Comparison of ENCODE assay signal across 21 cellular contexts in the genomic region with DNA sequence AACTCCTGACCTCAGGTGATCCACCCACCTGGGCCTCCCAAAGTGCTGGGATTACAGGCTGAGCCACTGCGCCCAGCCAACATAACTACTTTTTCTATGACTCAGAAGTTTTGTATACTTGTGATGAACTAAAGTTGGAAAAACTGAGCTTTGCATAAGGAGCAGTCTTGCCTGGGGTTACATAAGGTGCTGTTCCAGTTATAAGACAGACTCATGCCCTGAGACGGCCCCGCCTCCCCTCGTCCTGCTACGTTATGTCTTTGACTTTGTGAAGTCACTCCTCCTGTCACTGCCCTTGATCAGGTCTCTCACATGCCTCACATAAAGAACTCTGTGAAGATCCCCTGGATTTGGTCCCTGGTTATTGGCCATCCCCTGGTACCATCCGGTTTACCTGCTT. TPM values are rescaled to one million over a fixed set of nuclear protein-coding genes. Genes with fewer than 3 reads are reported as not detected.
DNase-seq lines count a peak whose midpoint lies in the region; FAIRE-seq and TF ChIP-seq lines count a peak whose summit lies in the region.
"Had no signal": no experiment of that assay in that cellular context is flagged by ENCODE, and none has a peak within 500 bp of the region (broad histone marks: within the 10 kb centered on the region; RNA-seq: fewer than 3 reads in every experiment).

No MANE protein-coding gene starts in this region.

- DNase-seq in GM23248, result peak; percentile 42
- DNase-seq in OCI-LY7 (ENCODE audit: low spot score), result no peak
- DNase-seq in bronchial epithelial cell (ENCODE audit: low read depth), result peak; percentile 50
- DNase-seq in iris pigment epithelial cell (ENCODE audit: low read depth), result peak; percentile 39
- DNase-seq in NCI-H526 (lab: John Stamatoyannopoulos, UW), result no peak
- DNase-seq in activated effector memory CD4-positive, alpha-beta T cell treated with anti-CD3 and anti-CD28 coated beads, Interleukin-2, amount 50 U/mL, for 16 hours, result no peak
- DNase-seq in uterus, result no peak
- no peak for DNase-seq in AG08395 (ENCODE audit: low spot score)
- DNase-seq: CD8-positive, alpha-beta memory T cell; DMS79 treated with DMSO at 0.1 percent for 48 hours; GOT3; KBM-7; NCI-H146; NCI-H2081 treated with DMSO at 0.1 percent for 48 hours; NCI-H345; NK-92 treated with Interleukin-12 subunit alpha and Interleukin-12 subunit beta, amount 100 ng/mL, for 24 hours; OCI-M1 had no signal

- H4K20me1 ChIP-seq in GM23248 (ENCODE audit: insufficient read depth), result no peaks in the 10 kb centered on the region
- no peaks in the 10 kb centered on the region for H4K20me1 ChIP-seq in OCI-LY7 (ENCODE audit: insufficient read depth, low read length)
- H4K20me1 ChIP-seq: BLaER1 treated with 17β-estradiol and CSF1 and Interleukin-3, amounts not matched to agents 10 nM and 100 nM had no signal

- intact Hi-C loops in OCI-LY7 (cut with micrococcal nuclease; ENCODE audit: unreplicated experiment), result no loop called here
- intact Hi-C loops in uterus (cut with DNase I; ENCODE audit: low total_unique reads), result no loop called here

- TF ChIP-seq CTCF in OCI-LY7 (conservative IDR thresholded peaks at IDR 0.05; ENCODE audit: low read length) (no peak), bronchial epithelial cell (IDR thresholded peaks at IDR 0.05; ENCODE audit: insufficient read depth, low read length, severe bottlenecking) (no peak), uterus (IDR thresholded peaks at IDR 0.05) (no peak)

- no peaks in the 10 kb centered on the region for H3K79me2 ChIP-seq in GM23248 (ENCODE audit: insufficient read depth)
- H3K79me2 ChIP-seq in OCI-LY7 (ENCODE audit: insufficient read depth, low read depth, low read length), result no peaks in the 10 kb centered on the region

- H3K27ac ChIP-seq in GM23248 (no peak overlapping the region), OCI-LY7 (ENCODE audit: low read depth, low read length, poor library complexity, severe bottlenecking) (no peak overlapping the region), uterus (no peak overlapping the region)
- H3K27ac ChIP-seq: BLaER1 treated with 17β-estradiol and CSF1 and Interleukin-3, amounts not matched to agents 10 nM and 100 nM had no signal

- POLR2A ChIA-PET in OCI-LY7 (lab: Charles Lee), result no interaction called here

- no peak for TF ChIP-seq POLR2A in uterus (IDR thresholded peaks at IDR 0.05)

- H3K4me2 ChIP-seq in GM23248 (ENCODE audit: unreplicated experiment) (no peak overlapping the region), OCI-LY7 (ENCODE audit: low read length) (no peak overlapping the region)
- H3K4me2 ChIP-seq: BLaER1 treated with 17β-estradiol and CSF1 and Interleukin-3, amounts not matched to agents 10 nM and 100 nM had no signal

- H3K27me3 ChIP-seq in GM23248 (replicated peaks; ENCODE audit: insufficient read depth) (no peaks in the 10 kb centered on the region; the same call in 1 of the 2 replicates), bronchial epithelial cell (ENCODE audit: control insufficient read depth, insufficient read depth, low read length) (no peaks in the 10 kb centered on the region), uterus (no peaks in the 10 kb centered on the region)
- H3K27me3 ChIP-seq: BLaER1 treated with 17β-estradiol and CSF1 and Interleukin-3, amounts not matched to agents 10 nM and 100 nM had no signal

- H3K9me3 ChIP-seq in GM23248 (ENCODE audit: low read depth) (no peaks in the 10 kb centered on the region), OCI-LY7 (ENCODE audit: low read length) (no peaks in the 10 kb centered on the region), uterus (no peaks in the 10 kb centered on the region)

- no peaks in the 10 kb centered on the region for H3F3A ChIP-seq in GM23248 (ENCODE audit: insufficient read depth)

- CTCF ChIA-PET in OCI-LY7 (lab: Charles Lee; ENCODE audit: unreplicated experiment), result no interaction called here

- H3K36me3 ChIP-seq in GM23248 (ENCODE audit: low read depth) (no peaks in the 10 kb centered on the region), OCI-LY7 (ENCODE audit: insufficient read depth, low read length) (no peaks in the 10 kb centered on the region), bronchial epithelial cell (ENCODE audit: control insufficient read depth, insufficient read depth, low read length) (no peaks in the 10 kb centered on the region), uterus (no peaks in the 10 kb centered on the region)
- H3K36me3 ChIP-seq: BLaER1 treated with 17β-estradiol and CSF1 and Interleukin-3, amounts not matched to agents 10 nM and 100 nM had no signal

- H3K4me3 ChIP-seq in GM23248 (no peak overlapping the region), OCI-LY7 (ENCODE audit: low read depth, low read length, poor library complexity, severe bottlenecking) (no peak overlapping the region), bronchial epithelial cell (ENCODE audit: low read depth, low read length) (no peak overlapping the region), uterus (no peak overlapping the region)
- H3K4me3 ChIP-seq: BLaER1 treated with 17β-estradiol and CSF1 and Interleukin-3, amounts not matched to agents 10 nM and 100 nM had no signal

- in situ Hi-C loops in GM23248 (cut with MboI), result no loop called here

- H3K9me2 ChIP-seq in GM23248 (ENCODE audit: insufficient read depth) (no peaks in the 10 kb centered on the region), OCI-LY7 (ENCODE audit: insufficient read depth, low read length) (no peaks in the 10 kb centered on the region; the same call in 1 of the 2 replicates)

- no TSS peak for BruUV-seq in OCI-LY7 (replicated peaks; lab: Mats Ljungman, UMichigan)

- H2AFZ ChIP-seq in GM23248 (no peak overlapping the region), OCI-LY7 (ENCODE audit: low read length) (peak overlapping the region; percentile 76; the same call in 1 of the 2 replicates)

- no peak overlapping the region for H3K9ac ChIP-seq in GM23248
- H3K9ac ChIP-seq: BLaER1 treated with 17β-estradiol and CSF1 and Interleukin-3, amounts not matched to agents 10 nM and 100 nM had no signal

- FAIRE-seq in bronchial epithelial cell (lab: Jason Lieb, UNC), result peak; percentile 86

- 65 to 66% methylated on average over 6 of the region's 6 CpGs for WGBS in GM23248 (ENCODE audit: low coverage in 1 of 2, low lambda C conversion rate in 2 of 2, missing lambda C conversion rate in 2 of 2), 2 experiments

- no peaks in the 10 kb centered on the region; the same call in 1 of the 2 replicates for H3K4me1 ChIP-seq in GM23248 (ENCODE audit: insufficient read depth)
- no peaks in the 10 kb centered on the region for H3K4me1 ChIP-seq in OCI-LY7 (ENCODE audit: insufficient read depth, low read length, poor library complexity, severe bottlenecking)
- H3K4me1 ChIP-seq in uterus, result no peaks in the 10 kb centered on the region
- H3K4me1 ChIP-seq: BLaER1 treated with 17β-estradiol and CSF1 and Interleukin-3, amounts not matched to agents 10 nM and 100 nM had no signal

RNA-seq across cellular contexts. Expression of gene OPN4, which starts 40.4 kb away (rescaled TPM):
- not detected in 2 replicates for total RNA-seq in GM23248 (2014; rRNA removed; shearing (Covaris generic))
- polyA plus RNA-seq in GM23248 (2016; fragmentation: Nextera tagmentation; extraction: Ambion mirVana), result not detected in 2 replicates
- total RNA-seq in OCI-LY7 (2014; rRNA removed; shearing (Covaris generic)), result not detected in 2 replicates
- not detected in 2 replicates for total RNA-seq in OCI-LY7 (2022)
- not detected in 2 replicates for total RNA-seq in bronchial epithelial cell
- not detected for total RNA-seq in uterus
- total RNA-seq: A172; CD8-positive, alpha-beta memory T cell; G401; SK-MEL-5 had no signal
- polyA plus RNA-seq: CD8-positive, alpha-beta memory T cell had no signal

RNA-seq across cellular contexts. Expression of gene LDB3, which starts 54.4 kb away (rescaled TPM):
- total RNA-seq in GM23248 (2014; rRNA removed; shearing (Covaris generic)), result under 0.01 and 0.11 TPM in 2 replicates
- polyA plus RNA-seq in GM23248 (2016; fragmentation: Nextera tagmentation; extraction: Ambion mirVana), result 0.05 and 0.08 TPM in 2 replicates
- not detected in 2 replicates for total RNA-seq in OCI-LY7 (2014; rRNA removed; shearing (Covaris generic))
- 0.08 TPM in 1 of 2 replicates, not detected in the other for total RNA-seq in OCI-LY7 (2022)
- under 0.01 TPM in 1 of 2 replicates, not detected in the other for total RNA-seq in bronchial epithelial cell
- 10 to 100 TPM in 1 of 4 donors, 1 to 10 TPM in 2, under 1 TPM in 1; 0.97 to 33.4 (median 4.2) TPM for total RNA-seq in uterus
- polyA plus RNA-seq: CD8-positive, alpha-beta memory T cell had no signal

Comparison
In these comparisons a context has a peak if more than half of its experiments do, and no peak if none do; other contexts are left out.
1. DNase-seq: peak in GM23248 (single experiment), bronchial epithelial cell (single experiment) and iris pigment epithelial cell (single experiment); none in OCI-LY7 (single experiment), NCI-H526 (0 of 2), activated effector memory CD4-positive, alpha-beta T cell treated with anti-CD3 and anti-CD28 coated beads, Interleukin-2, amount 50 U/mL, for 16 hours (single experiment), uterus (0 of 2) and AG08395 (single experiment).